In genomic region chr13:99063952-99064351, GRCh38 we compare ENCODE assay signal across 10 cellular contexts.
DNase-seq lines count a peak whose midpoint lies in the region; ATAC-seq and TF ChIP-seq lines count a peak whose summit lies in the region.
"Had no signal": no experiment of that assay in that cellular context is flagged by ENCODE, and none has a peak within 500 bp of the region (broad histone marks: within the 10 kb centered on the region; RNA-seq: fewer than 3 reads in every experiment).

No MANE protein-coding gene starts in this region.

- peaks cover 68% of the 10 kb centered on the region for H3K4me1 Mint-ChIP-seq in HFFc6 (ENCODE audit: low read depth)

- no peak overlapping the region for H3K9ac ChIP-seq in muscle layer of colon (ENCODE audit: low read length)

- H3K27me3 ChIP-seq in WERI-Rb-1 (ENCODE audit: insufficient read depth, low read depth, severe bottlenecking) (no peaks in the 10 kb centered on the region), muscle layer of colon (ENCODE audit: control insufficient read depth in 1 of 2, insufficient read depth in 2 of 2, low read length in 2 of 2) (no peaks in the 10 kb centered on the region)
- H3K27me3 ChIP-seq: suprapubic skin had no signal

- H3K36me3 ChIP-seq in WERI-Rb-1 (peaks cover 3% of the 10 kb centered on the region), muscle layer of colon (ENCODE audit: insufficient read depth, low read length) (no peaks in the 10 kb centered on the region)
- H3K36me3 ChIP-seq: suprapubic skin had no signal

- H3K27ac Mint-ChIP-seq in HFFc6, result no peak overlapping the region
- H3K27ac Mint-ChIP-seq: dendritic cell treated with granulocyte-macrophage colony-stimulating factor and Interleukin-4, amounts not matched to agents 40 ng/mL and 50 ng/mL, for 4 days had no signal

- ATAC-seq in GM18511 (IDR thresholded peaks at IDR 0.05; ENCODE audit: unreplicated experiment) (peak; percentile 62), HG02763 (IDR thresholded peaks at IDR 0.05; ENCODE audit: unreplicated experiment) (no peak), HG03469 (IDR thresholded peaks at IDR 0.05; ENCODE audit: unreplicated experiment) (no peak)

- peaks cover 2% of the 10 kb centered on the region; the same call in 1 of the 2 replicates for H3K27me3 Mint-ChIP-seq in HFFc6 (ENCODE audit: insufficient read depth)

- H3K27ac ChIP-seq in WERI-Rb-1, result peak overlapping the region; percentile 76
- peak overlapping the region; percentile 45 for H3K27ac ChIP-seq in muscle layer of colon (ENCODE audit: low read depth, low read length)
- H3K27ac ChIP-seq: suprapubic skin had no signal

- H3K36me3 Mint-ChIP-seq in HFFc6 (ENCODE audit: low read depth), result peaks cover 36% of the 10 kb centered on the region

- H3K4me3 ChIP-seq in WERI-Rb-1 (ENCODE audit: low read depth, low read length) (no peak overlapping the region), muscle layer of colon (ENCODE audit: low read depth in 1 of 2, low read length in 2 of 2) (no peak overlapping the region)
- H3K4me3 ChIP-seq: suprapubic skin had no signal

- H3K4me3 Mint-ChIP-seq in HFFc6, result peak overlapping the region; percentile 7; the same call in 1 of the 2 replicates
- H3K4me3 Mint-ChIP-seq: dendritic cell treated with granulocyte-macrophage colony-stimulating factor and Interleukin-4, amounts not matched to agents 40 ng/mL and 50 ng/mL, for 4 days had no signal

- H3K4me1 ChIP-seq in muscle layer of colon (ENCODE audit: insufficient read depth, low read length), result peaks cover 92% of the 10 kb centered on the region

- no peaks in the 10 kb centered on the region for H3K9me3 ChIP-seq in WERI-Rb-1 (ENCODE audit: severe bottlenecking)
- H3K9me3 ChIP-seq in muscle layer of colon (ENCODE audit: low read length), result no peaks in the 10 kb centered on the region
- H3K9me3 ChIP-seq: suprapubic skin had no signal

- DNase-seq in HFFc6 (no peak), WERI-Rb-1 (no peak), NCI-H226 (no peak)
- DNase-seq: NCI-H526 had no signal

- H3K9me3 Mint-ChIP-seq in HFFc6, result peaks cover 21% of the 10 kb centered on the region
- H3K9me3 Mint-ChIP-seq: dendritic cell treated with granulocyte-macrophage colony-stimulating factor and Interleukin-4, amounts not matched to agents 40 ng/mL and 50 ng/mL, for 4 days had no signal

- TF ChIP-seq CTCF in HFFc6 (IDR thresholded peaks at IDR 0.05), result no peak
- no peak for TF ChIP-seq CTCF in WERI-Rb-1 (IDR thresholded peaks at IDR 0.05; ENCODE audit: low read depth, low read length)
